ENCODE assay signal across 8 cellular contexts in genomic region chr11:2825886-2826678, GRCh38. TPM values are rescaled to one million over a fixed set of nuclear protein-coding genes. Genes with fewer than 3 reads are reported as not detected.
DNase-seq lines count a peak whose midpoint lies in the region; ATAC-seq and TF ChIP-seq lines count a peak whose summit lies in the region.

No MANE protein-coding gene starts in this region.

- peaks cover 0 to 11% (median 0%) of the 10 kb centered on the region in 4 donors for H3K27me3 ChIP-seq in esophagus squamous epithelium

- peak overlapping the region; percentile 78 to 96 (median 86) for H3K27ac ChIP-seq in esophagus squamous epithelium

- H3K9me3 Mint-ChIP-seq in neural crest cell, result peaks cover 34% of the 10 kb centered on the region

- no peak for ATAC-seq in GM18498 (IDR thresholded peaks at IDR 0.05; ENCODE audit: unreplicated experiment)
- ATAC-seq in HG02870 (IDR thresholded peaks at IDR 0.05; ENCODE audit: unreplicated experiment), result no peak

- peak overlapping the region; percentile 73 for H3K27ac Mint-ChIP-seq in neural crest cell (ENCODE audit: unreplicated experiment)

- H3K9me3 ChIP-seq in esophagus squamous epithelium, result peaks cover 0 to 24% (median 20%) of the 10 kb centered on the region in 3 donors

- peak; percentile 48 for DNase-seq in Ammon's horn (ENCODE audit: low spot score)
- peak; percentile 46 for DNase-seq in RPMI7951 (ENCODE audit: low read depth)
- no peak for DNase-seq in esophagus squamous epithelium (lab: John Stamatoyannopoulos, UW)
- no peak for DNase-seq in neural crest cell (ENCODE audit: low read depth, low spot score)
- DNase-seq in NCI-H748 (lab: John Stamatoyannopoulos, UW; ENCODE audit: unreplicated experiment), result no peak
- DNase-seq in NCI-H146 treated with DMSO at 0.1 percent for 48 hours (lab: John Stamatoyannopoulos, UW; ENCODE audit: unreplicated experiment), result no peak

- peak overlapping the region in 2 of 4 donors; percentile 20 to 40 for H3K4me3 ChIP-seq in esophagus squamous epithelium

- H3K36me3 Mint-ChIP-seq in neural crest cell (ENCODE audit: low read depth), result peaks cover 34% of the 10 kb centered on the region

- peak in 1 of 4 donors; percentile 22 for TF ChIP-seq POLR2A in esophagus squamous epithelium (IDR thresholded peaks at IDR 0.05)

- peaks cover 17% of the 10 kb centered on the region for H3K4me1 Mint-ChIP-seq in neural crest cell

- intact Hi-C loops in esophagus squamous epithelium (cut with DNase I), result no loop called here

- no peak overlapping the region for H3K4me3 Mint-ChIP-seq in neural crest cell

- H3K27me3 Mint-ChIP-seq in neural crest cell (ENCODE audit: low read depth), result no peaks in the 10 kb centered on the region

- WGBS in esophagus squamous epithelium, 2 donors, result 27 to 44% methylated on average over 3 to 6 of the region's 29 CpGs

- TF ChIP-seq CTCF in esophagus squamous epithelium (IDR thresholded peaks at IDR 0.05) (no peak), neural crest cell (conservative IDR thresholded peaks at IDR 0.05) (no peak)

- H3K4me1 ChIP-seq in esophagus squamous epithelium, result peaks cover 21 to 37% (median 26%) of the 10 kb centered on the region in 3 donors

- H3K36me3 ChIP-seq in esophagus squamous epithelium, result no peaks in the 10 kb centered on the region

RNA-seq across cellular contexts. Expression of gene CDKN1C, which starts 59.5 kb away (rescaled TPM):
- 0.39 and 1.2 TPM in 2 replicates for total RNA-seq in RPMI7951 (2014; rRNA removed; shearing (Covaris generic))
- 10 to 100 TPM in 2 of 4 donors, 1 to 10 TPM in 2; 4.1 to 54.6 (median 20.8) TPM for total RNA-seq in esophagus squamous epithelium
- 78.3 and 80.0 TPM in 2 replicates for total RNA-seq in neural crest cell

Comparison
In these comparisons a context has a peak if more than half of its experiments do, and no peak if none do; other contexts are left out.
1. DNase-seq: peak in Ammon's horn (single experiment) and RPMI7951 (single experiment); none in esophagus squamous epithelium (single experiment), neural crest cell (single experiment), NCI-H748 (single experiment) and NCI-H146 treated with DMSO at 0.1 percent for 48 hours (single experiment).